In the genomic region with DNA sequence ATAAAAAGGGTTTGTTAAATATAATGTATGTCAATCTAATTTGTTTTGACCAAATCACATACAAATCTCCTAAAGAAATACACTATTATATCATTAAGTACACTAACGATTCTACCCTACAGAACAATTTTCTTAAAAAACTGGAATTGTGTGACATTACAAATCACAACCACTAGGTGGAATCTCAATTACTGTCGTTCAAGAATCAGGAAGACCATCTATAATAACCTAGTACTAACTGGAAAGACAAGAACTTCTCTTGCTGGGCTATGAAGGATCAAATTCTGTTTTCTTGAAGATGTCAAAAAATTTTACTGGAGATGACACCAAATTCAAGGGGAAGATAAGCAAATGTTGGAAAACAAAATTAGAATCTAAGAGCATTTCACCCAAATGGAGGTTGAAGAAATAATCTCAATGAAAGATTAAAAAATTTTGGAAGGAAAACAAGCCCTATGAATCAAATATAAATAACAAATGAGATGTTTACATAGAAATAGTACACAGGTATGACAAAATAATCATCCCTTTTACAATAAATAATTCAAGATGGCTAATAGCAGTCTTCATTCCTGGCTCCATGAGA, we compare ENCODE assay signal across 8 cellular contexts.
DNase-seq lines count a peak whose midpoint lies in the region; ATAC-seq and TF ChIP-seq lines count a peak whose summit lies in the region.

No MANE protein-coding gene starts in this region.

- POLR2A ChIA-PET in Panc1 (lab: Charles Lee): no interaction called here

- no TSS peak for BruUV-seq in Panc1 (replicated peaks; lab: Mats Ljungman, UMichigan)

- CTCF ChIA-PET in Panc1 (lab: Charles Lee): interaction anchor here (0.9 kb wide), 1 partner anchor 526 kb away, joined by 3 read pairs; no protein-coding TSS in a partner anchor

- no peaks in the 10 kb centered on the region for H3K27me3 ChIP-seq in left ventricle myocardium inferior (ENCODE audit: low read depth)
- H3K27me3 ChIP-seq in Panc1 (ENCODE audit: control insufficient read depth, insufficient read depth, low read length): no peaks in the 10 kb centered on the region
- H3K27me3 ChIP-seq in esophagus muscularis mucosa: no peaks in the 10 kb centered on the region
- H3K27me3 ChIP-seq in prostate gland (replicated peaks; ENCODE audit: insufficient read depth): no peaks in the 10 kb centered on the region

- no peak for DNase-seq in left ventricle myocardium inferior
- DNase-seq in Right ventricle myocardium superior: no peak
- peak; percentile 39 for DNase-seq in Panc1 (ENCODE audit: low read depth, low spot score)
- no peak for DNase-seq in esophagus muscularis mucosa (ENCODE audit: extremely low spot score)
- no peak for DNase-seq in prostate gland (ENCODE audit: low spot score)
- no peak for DNase-seq in middle frontal gyrus (ENCODE audit: extremely low spot score, low spot score)

- ATAC-seq in Right ventricle myocardium superior (ENCODE audit: poor library complexity): no peak
- ATAC-seq in HG03175 (IDR thresholded peaks at IDR 0.05; ENCODE audit: unreplicated experiment): peak; percentile 80
- ATAC-seq in Panc1: no peak
- ATAC-seq in GM18498 (IDR thresholded peaks at IDR 0.05; ENCODE audit: unreplicated experiment): no peak

- TF ChIP-seq CTCF in left ventricle myocardium inferior (IDR thresholded peaks at IDR 0.05; ENCODE audit: borderline replicate concordance): peak; percentile 62
- TF ChIP-seq CTCF in Panc1 (IDR thresholded peaks at IDR 0.05): peak; percentile 64; the same call in 1 of the 2 replicates
- TF ChIP-seq CTCF in esophagus muscularis mucosa (IDR thresholded peaks at IDR 0.05): peak; percentile 52 to 62 (median 55)
- TF ChIP-seq CTCF in prostate gland (IDR thresholded peaks at IDR 0.05): peak in 3 of 4 experiments; percentile 47 to 54 (median 53)

- WGBS in esophagus muscularis mucosa: 14% methylated on average over 2 of the region's 2 CpGs
- 46% methylated on average over 2 of the region's 2 CpGs for WGBS in prostate gland

- TF ChIP-seq POLR2A in esophagus muscularis mucosa (IDR thresholded peaks at IDR 0.05; ENCODE audit: low read depth): no peak
- no peak for TF ChIP-seq POLR2A in prostate gland (IDR thresholded peaks at IDR 0.05)

- peaks cover 47% of the 10 kb centered on the region for H3K4me1 ChIP-seq in left ventricle myocardium inferior
- no peaks in the 10 kb centered on the region for H3K4me1 ChIP-seq in Panc1 (ENCODE audit: control insufficient read depth, insufficient read depth, low read length)
- H3K4me1 ChIP-seq in esophagus muscularis mucosa: peaks cover 0 to 5% (median 2%) of the 10 kb centered on the region in 4 donors
- peaks cover 4% of the 10 kb centered on the region for H3K4me1 ChIP-seq in prostate gland (replicated peaks)

- H3K4me3 ChIP-seq in left ventricle myocardium inferior (no peak overlapping the region), Panc1 (ENCODE audit: low read depth in 2 of 2, low read length in 2 of 2) (no peak overlapping the region), esophagus muscularis mucosa (no peak overlapping the region), prostate gland (no peak overlapping the region)

- in situ Hi-C loops in Panc1 (cut with HindIII; ENCODE audit: low pct_unique_long_range_greater_than_20kb, low sequenced_read_pairs): no loop called here

- no peaks in the 10 kb centered on the region for H3K9me3 ChIP-seq in left ventricle myocardium inferior (replicated peaks)
- H3K9me3 ChIP-seq in Panc1 (ENCODE audit: control insufficient read depth, insufficient read depth, low read depth, low read length): no peaks in the 10 kb centered on the region
- H3K9me3 ChIP-seq in esophagus muscularis mucosa: no peaks in the 10 kb centered on the region
- no peaks in the 10 kb centered on the region for H3K9me3 ChIP-seq in prostate gland

- intact Hi-C loops in left ventricle myocardium inferior (cut with micrococcal nuclease): no loop called here
- intact Hi-C loops in Right ventricle myocardium superior (cut with DNase I): loop anchor here (10.0 kb wide), 1 partner anchor 108 kb away; a partner anchor contains a TSS
- intact Hi-C loops in Panc1 (cut with micrococcal nuclease; ENCODE audit: unreplicated experiment): loop anchor here (5.0 to 10.0 kb wide), 2 partner anchors 201 to 778 kb away; no protein-coding TSS in a partner anchor
- intact Hi-C loops in esophagus muscularis mucosa (cut with DNase I): loop anchor here (5.0 to 10.0 kb wide), 2 partner anchors 111 to 178 kb away; a partner anchor contains a TSS
- intact Hi-C loops in prostate gland (cut with DNase I): no loop called here

- TF ChIP-seq EP300 in esophagus muscularis mucosa (IDR thresholded peaks at IDR 0.05): no peak

- H3K36me3 ChIP-seq in left ventricle myocardium inferior (no peaks in the 10 kb centered on the region), Panc1 (ENCODE audit: control insufficient read depth, insufficient read depth, low read length) (no peaks in the 10 kb centered on the region), esophagus muscularis mucosa (peaks cover 0 to 8% (median 2%) of the 10 kb centered on the region in 4 donors), prostate gland (no peaks in the 10 kb centered on the region)

- H3K27ac ChIP-seq in left ventricle myocardium inferior (replicated peaks): peak overlapping the region; percentile 70
- H3K27ac ChIP-seq in Panc1 (ENCODE audit: low read length): no peak overlapping the region
- H3K27ac ChIP-seq in esophagus muscularis mucosa (replicated peaks in 1 of 4): no peak overlapping the region
- no peak overlapping the region for H3K27ac ChIP-seq in prostate gland

Comparison
In these comparisons a context has a peak if more than half of its experiments do, and no peak if none do; other contexts are left out.
1. intact Hi-C loops: an anchor here in Right ventricle myocardium superior (10.0 kb wide), Panc1 (5.0 to 10.0 kb wide) and esophagus muscularis mucosa (5.0 to 10.0 kb wide); none called in left ventricle myocardium inferior and prostate gland.